In genomic region chr10:86204421-86205045, GRCh38 we compare ENCODE assay signal across 15 cellular contexts.
DNase-seq lines count a peak whose midpoint lies in the region; ATAC-seq and TF ChIP-seq lines count a peak whose summit lies in the region.
"Had no signal": no experiment of that assay in that cellular context is flagged by ENCODE, and none has a peak within 500 bp of the region (broad histone marks: within the 10 kb centered on the region; RNA-seq: fewer than 3 reads in every experiment).

No MANE protein-coding gene starts in this region.

- WGBS in spleen, 5 donors: 83 to 93% (median 85%) methylated on average over 8 of the region's 8 CpGs

- peaks cover 5% of the 10 kb centered on the region for H3K27me3 Mint-ChIP-seq in activated naive CD8-positive, alpha-beta T cell treated with anti-CD3 and anti-CD28 coated beads, Interleukin-2, amount 10 ng/mL, durations not matched to agents 7 days and 5 days
- H3K27me3 Mint-ChIP-seq in activated naive CD8-positive, alpha-beta T cell treated with anti-CD3 and anti-CD28 coated beads for 36 hours: peaks cover 8% of the 10 kb centered on the region
- H3K27me3 Mint-ChIP-seq in glutamatergic neuron (ENCODE audit: unreplicated experiment): peaks cover 2% of the 10 kb centered on the region
- H3K27me3 Mint-ChIP-seq in stimulated activated naive B cell treated with anti-CD40 and anti-IgM and Interleukin-4, amounts not matched to agents 10 μg/mL and 1 μg/mL and 100 μg/mL, for 72 hours: peaks cover 17 to 18% of the 10 kb centered on the region in 2 donors

- no peaks in the 10 kb centered on the region for H3K4me1 Mint-ChIP-seq in activated naive CD8-positive, alpha-beta T cell treated with anti-CD3 and anti-CD28 coated beads, Interleukin-2, amount 10 ng/mL, durations not matched to agents 7 days and 5 days
- H3K4me1 Mint-ChIP-seq in activated naive CD8-positive, alpha-beta T cell treated with anti-CD3 and anti-CD28 coated beads for 36 hours: no peaks in the 10 kb centered on the region
- H3K4me1 Mint-ChIP-seq in glutamatergic neuron (ENCODE audit: low read depth, unreplicated experiment): no peaks in the 10 kb centered on the region
- no peaks in the 10 kb centered on the region for H3K4me1 Mint-ChIP-seq in stimulated activated naive B cell treated with anti-CD40 and anti-IgM and Interleukin-4, amounts not matched to agents 10 μg/mL and 1 μg/mL and 100 μg/mL, for 72 hours
- H3K4me1 Mint-ChIP-seq: CD4-positive, CD25-positive, alpha-beta regulatory T cell had no signal

- intact Hi-C loops in spleen (cut with DNase I; ENCODE audit: low total_unique reads): no loop called here

- ATAC-seq in activated naive CD8-positive, alpha-beta T cell treated with anti-CD3 and anti-CD28 coated beads, Interleukin-2, amount 10 ng/mL, durations not matched to agents 7 days and 5 days (ENCODE audit: low read depth): no peak
- ATAC-seq in stimulated activated naive B cell treated with anti-CD40 and anti-IgM and Interleukin-4, amounts not matched to agents 10 μg/mL and 1 μg/mL and 100 μg/mL, for 72 hours (replicated peaks): no peak

- no peaks in the 10 kb centered on the region for H3K9me3 Mint-ChIP-seq in activated naive CD8-positive, alpha-beta T cell treated with anti-CD3 and anti-CD28 coated beads, Interleukin-2, amount 10 ng/mL, durations not matched to agents 7 days and 5 days
- no peaks in the 10 kb centered on the region for H3K9me3 Mint-ChIP-seq in activated naive CD8-positive, alpha-beta T cell treated with anti-CD3 and anti-CD28 coated beads for 36 hours
- H3K9me3 Mint-ChIP-seq in glutamatergic neuron (ENCODE audit: unreplicated experiment): peaks cover 3% of the 10 kb centered on the region
- no peaks in the 10 kb centered on the region for H3K9me3 Mint-ChIP-seq in stimulated activated naive B cell treated with anti-CD40 and anti-IgM and Interleukin-4, amounts not matched to agents 10 μg/mL and 1 μg/mL and 100 μg/mL, for 72 hours

- H3K27me3 ChIP-seq in spleen (replicated peaks in 1 of 7): peaks cover 0 to 6% (median 0%) of the 10 kb centered on the region in 7 donors
- H3K27me3 ChIP-seq: BLaER1 had no signal

- H3K27ac ChIP-seq in spleen: no peak overlapping the region
- H3K27ac ChIP-seq: BLaER1 had no signal

- peak; percentile 5 for DNase-seq in activated naive CD8-positive, alpha-beta T cell treated with anti-CD3 and anti-CD28 coated beads, Interleukin-2, amount 10 ng/mL, durations not matched to agents 7 days and 5 days
- no peak for DNase-seq in activated naive CD8-positive, alpha-beta T cell treated with anti-CD3 and anti-CD28 coated beads for 36 hours
- DNase-seq in glutamatergic neuron (peak; percentile 4), spleen (peak; percentile 59), T-helper 1 cell (no peak), SKM-1 treated with dmso at 0.1 percent for 144 hours (lab: John Stamatoyannopoulos, UW; ENCODE audit: unreplicated experiment) (no peak)
- no peak for DNase-seq in stimulated activated naive B cell treated with anti-CD40 and anti-IgM and Interleukin-4, amounts not matched to agents 10 μg/mL and 1 μg/mL and 100 μg/mL, for 72 hours
- DNase-seq: 8988T; AML-193; CD4-positive, CD25-positive, alpha-beta regulatory T cell; DMS53; GF-D8; HCEC 1CT; HFFc6 had no signal

- H3K4me1 ChIP-seq in spleen: no peaks in the 10 kb centered on the region
- H3K4me1 ChIP-seq: BLaER1 had no signal

- no peaks in the 10 kb centered on the region for H3K36me3 Mint-ChIP-seq in activated naive CD8-positive, alpha-beta T cell treated with anti-CD3 and anti-CD28 coated beads, Interleukin-2, amount 10 ng/mL, durations not matched to agents 7 days and 5 days
- H3K36me3 Mint-ChIP-seq in activated naive CD8-positive, alpha-beta T cell treated with anti-CD3 and anti-CD28 coated beads for 36 hours: no peaks in the 10 kb centered on the region
- H3K36me3 Mint-ChIP-seq in glutamatergic neuron (ENCODE audit: unreplicated experiment): peaks cover 4% of the 10 kb centered on the region
- H3K36me3 Mint-ChIP-seq in stimulated activated naive B cell treated with anti-CD40 and anti-IgM and Interleukin-4, amounts not matched to agents 10 μg/mL and 1 μg/mL and 100 μg/mL, for 72 hours: no peaks in the 10 kb centered on the region
- H3K36me3 Mint-ChIP-seq: CD4-positive, CD25-positive, alpha-beta regulatory T cell had no signal

- no peaks in the 10 kb centered on the region for H3K9me3 ChIP-seq in spleen
- H3K9me3 ChIP-seq: BLaER1 had no signal

- no peak for TF ChIP-seq CTCF in glutamatergic neuron (IDR thresholded peaks at IDR 0.05; ENCODE audit: partially characterized antibody, unreplicated experiment)
- no peak for TF ChIP-seq CTCF in spleen (IDR thresholded peaks at IDR 0.05 in 8 of 11, conservative IDR thresholded peaks at IDR 0.05 in 3 of 11)

- H3K4me3 Mint-ChIP-seq in activated naive CD8-positive, alpha-beta T cell treated with anti-CD3 and anti-CD28 coated beads, Interleukin-2, amount 10 ng/mL, durations not matched to agents 7 days and 5 days: no peak overlapping the region
- no peak overlapping the region for H3K4me3 Mint-ChIP-seq in activated naive CD8-positive, alpha-beta T cell treated with anti-CD3 and anti-CD28 coated beads for 36 hours
- no peak overlapping the region for H3K4me3 Mint-ChIP-seq in glutamatergic neuron (ENCODE audit: unreplicated experiment)
- H3K4me3 Mint-ChIP-seq in stimulated activated naive B cell treated with anti-CD40 and anti-IgM and Interleukin-4, amounts not matched to agents 10 μg/mL and 1 μg/mL and 100 μg/mL, for 72 hours: no peak overlapping the region
- H3K4me3 Mint-ChIP-seq: CD4-positive, CD25-positive, alpha-beta regulatory T cell; HFFc6 had no signal

- H3K36me3 ChIP-seq in spleen: no peaks in the 10 kb centered on the region
- H3K36me3 ChIP-seq: BLaER1 had no signal

- H3K4me3 ChIP-seq in spleen: no peak overlapping the region
- H3K4me3 ChIP-seq: BLaER1 had no signal

- POLR2A ChIA-PET in activated naive CD8-positive, alpha-beta T cell treated with anti-CD3 and anti-CD28 coated beads, Interleukin-2, amount 10 ng/mL, durations not matched to agents 7 days and 5 days (lab: Charles Lee): no interaction called here

- no peak for TF ChIP-seq POLR2A in spleen (IDR thresholded peaks at IDR 0.05)

- H3K27ac Mint-ChIP-seq in activated naive CD8-positive, alpha-beta T cell treated with anti-CD3 and anti-CD28 coated beads, Interleukin-2, amount 10 ng/mL, durations not matched to agents 7 days and 5 days: no peak overlapping the region
- no peak overlapping the region for H3K27ac Mint-ChIP-seq in activated naive CD8-positive, alpha-beta T cell treated with anti-CD3 and anti-CD28 coated beads for 36 hours
- H3K27ac Mint-ChIP-seq in glutamatergic neuron (ENCODE audit: unreplicated experiment): no peak overlapping the region
- no peak overlapping the region for H3K27ac Mint-ChIP-seq in stimulated activated naive B cell treated with anti-CD40 and anti-IgM and Interleukin-4, amounts not matched to agents 10 μg/mL and 1 μg/mL and 100 μg/mL, for 72 hours
- H3K27ac Mint-ChIP-seq: CD4-positive, CD25-positive, alpha-beta regulatory T cell; HFFc6 had no signal

Comparison
In these comparisons a context has a peak if more than half of its experiments do, and no peak if none do; other contexts are left out.
1. DNase-seq: peak in activated naive CD8-positive, alpha-beta T cell treated with anti-CD3 and anti-CD28 coated beads, Interleukin-2, amount 10 ng/mL, durations not matched to agents 7 days and 5 days (single experiment), glutamatergic neuron (single experiment) and spleen (single experiment); none in activated naive CD8-positive, alpha-beta T cell treated with anti-CD3 and anti-CD28 coated beads for 36 hours (single experiment), T-helper 1 cell (0 of 5), SKM-1 treated with dmso at 0.1 percent for 144 hours (single experiment) and stimulated activated naive B cell treated with anti-CD40 and anti-IgM and Interleukin-4, amounts not matched to agents 10 μg/mL and 1 μg/mL and 100 μg/mL, for 72 hours (single experiment).